In the genomic region with DNA sequence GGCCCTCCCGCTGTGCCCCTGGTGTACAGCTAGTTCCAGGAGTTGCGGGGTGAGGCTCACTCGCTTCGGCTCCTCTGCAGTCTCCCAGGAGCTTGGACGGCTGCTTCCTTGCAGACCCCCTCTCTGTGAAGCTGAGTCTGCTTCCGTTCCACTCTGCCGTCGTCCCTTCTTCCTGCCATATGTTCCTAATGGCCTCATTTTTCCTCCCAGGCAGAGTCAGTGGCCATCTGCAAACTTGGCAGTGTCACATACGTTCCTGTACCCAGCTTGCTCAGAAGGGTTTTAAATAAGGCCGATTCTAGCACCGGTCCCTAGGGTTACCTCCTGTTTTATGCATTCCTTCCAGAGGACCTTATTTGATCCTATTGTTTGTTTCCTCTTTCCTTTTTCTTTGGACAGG, we compare ENCODE assay signal across 27 cellular contexts. TPM values are rescaled to one million over a fixed set of nuclear protein-coding genes. Genes with fewer than 3 reads are reported as not detected.
"Had no signal": no experiment of that assay in that cellular context is flagged by ENCODE, and none has a peak within 500 bp of the region (broad histone marks: within the 10 kb centered on the region; RNA-seq: fewer than 3 reads in every experiment).

No MANE protein-coding gene starts in this region.

- ATAC-seq: activated T-helper 17 cell treated with anti-CD3 and anti-CD28 coated beads, Interleukin-2, amount 50 U/mL, for 72 hours; left lobe of liver; natural killer cell treated with Interleukin-12 subunit alpha and Interleukin-12 subunit beta and Interleukin-15 and Interleukin-18, amount 100 ng/mL, for 72 hours; stimulated activated naive CD8-positive, alpha-beta T cell treated with anti-CD3 and anti-CD28 coated beads, Interleukin-15, Interleukin-2, amounts not matched to agents 100 U/mL and 50 U/mL, for 24 hours had no signal

- FAIRE-seq: keratinocyte, TTC549 had no signal

- DNase-seq: activated B cell treated with CpG ODN at 0.5 μM for 24 hours; activated CD4-positive, alpha-beta memory T cell treated with anti-CD3 and anti-CD28 coated beads for 36 hours; activated CD4-positive, alpha-beta T cell treated with anti-CD3 and anti-CD28 coated beads for 4 hours; activated naive CD4-positive, alpha-beta T cell treated with Interleukin-2 at 50 U/mL for 16 hours; activated naive CD8-positive, alpha-beta T cell treated with anti-CD3 and anti-CD28 coated beads, Interleukin-2, amount 10 ng/mL, durations not matched to agents 7 days and 5 days; amygdala; colonic mucosa; endodermal cell; foreskin melanocyte; hypothalamus; occipital lobe; stimulated activated naive CD8-positive, alpha-beta T cell treated with anti-CD3 and anti-CD28 coated beads, Interleukin-15, Interleukin-2, amounts not matched to agents 100 U/mL and 50 U/mL, for 24 hours; uterus had no signal

- H3K4me3 ChIP-seq: cardiac muscle cell, colonic mucosa, prostate gland, right atrium auricular region, tibial nerve, uterus had no signal

- H3K27ac ChIP-seq: cardiac muscle cell, colonic mucosa, prostate gland, right atrium auricular region, tibial nerve, uterus had no signal

- H3K36me3 ChIP-seq: cardiac muscle cell, colonic mucosa, prostate gland, right atrium auricular region, tibial nerve, uterus had no signal

- H3K4me1 ChIP-seq: colonic mucosa, prostate gland, right atrium auricular region, uterus had no signal

- H3K9me3 ChIP-seq: colonic mucosa, prostate gland, right atrium auricular region, tibial nerve, uterus had no signal

- H3K27me3 ChIP-seq: cardiac muscle cell, colonic mucosa, right atrium auricular region, uterus had no signal

RNA-seq across cellular contexts. Expression of gene ACTL8, which starts 21.3 kb away (rescaled TPM):
- total RNA-seq: activated B cell treated with CpG ODN at 0.5 μM for 24 hours; activated CD4-positive, alpha-beta memory T cell treated with anti-CD3 and anti-CD28 coated beads for 36 hours; activated naive CD8-positive, alpha-beta T cell treated with anti-CD3 and anti-CD28 coated beads, Interleukin-2, amount 10 ng/mL, durations not matched to agents 7 days and 5 days; cardiac muscle cell; endodermal cell; epithelial cell of proximal tubule; left lobe of liver; lung microvascular endothelial cell; mesothelial cell of epicardium; natural killer cell treated with Interleukin-12 subunit alpha and Interleukin-12 subunit beta and Interleukin-15 and Interleukin-18, amount 100 ng/mL, for 72 hours; occipital lobe; right atrium auricular region; skeletal muscle tissue; T-helper 2 cell treated with Interferon-gamma antibody and Interleukin-4, amounts not matched to agents 100 ng/mL and 5 ng/mL, for 36 hours; tibial nerve; uterus had no signal
- polyA plus RNA-seq: cardiac muscle cell, keratinocyte had no signal
